In the genomic region with DNA sequence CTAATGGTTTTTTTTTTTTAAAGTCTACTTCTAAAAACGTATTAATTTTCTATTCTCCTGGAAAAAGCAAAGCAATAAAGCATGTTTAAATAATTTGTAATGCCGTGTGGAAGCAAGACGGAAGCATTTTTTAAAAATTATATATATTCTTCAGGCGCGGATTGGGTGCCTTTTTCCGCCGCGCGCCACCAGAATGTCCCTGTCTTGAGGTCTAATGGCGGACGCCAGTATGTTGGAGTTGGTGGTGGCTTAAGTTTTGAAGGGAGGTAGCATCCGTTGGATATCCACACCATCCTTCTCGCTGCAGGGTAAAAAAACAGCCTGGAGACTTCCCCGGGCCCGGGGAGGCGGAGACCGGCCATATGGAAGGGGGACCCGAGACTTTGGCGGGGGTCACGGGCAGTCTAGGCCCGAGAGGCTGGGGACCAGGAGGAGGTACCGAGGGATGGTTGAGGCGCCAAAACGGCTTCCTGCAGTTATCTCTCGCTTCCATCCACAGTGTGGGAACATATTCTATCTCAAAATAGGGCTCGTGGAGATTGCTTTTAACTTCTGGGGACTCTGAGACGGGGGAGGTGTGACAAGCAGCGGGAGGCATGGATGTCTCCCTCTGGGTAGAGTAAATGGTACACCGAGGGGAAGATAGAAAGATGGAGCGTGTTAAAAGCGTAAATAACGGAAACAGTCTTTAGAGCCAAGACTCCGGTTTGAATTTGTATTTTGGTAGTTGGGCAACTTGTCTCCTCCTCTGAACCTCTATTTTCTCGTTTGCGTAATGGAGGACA, we compare ENCODE assay signal across 8 cellular contexts. TPM values are rescaled to one million over a fixed set of nuclear protein-coding genes. Genes with fewer than 3 reads are reported as not detected.
A peak's percentile ranks its signal among the peaks of the same experiment; 100 is the strongest.
DNase-seq lines count a peak whose midpoint lies in the region; ATAC-seq and TF ChIP-seq lines count a peak whose summit lies in the region.

A gene (plus strand): TSS at position 196 of the 785 bp plus-strand sequence. CDS start 2,841 bp downstream, outside the sequence.

- H3K9me3 Mint-ChIP-seq in activated CD4-positive, alpha-beta memory T cell treated with anti-CD3 and anti-CD28 coated beads for 36 hours = no peaks in the 10 kb centered on the region

- H3K27me3 Mint-ChIP-seq in activated CD4-positive, alpha-beta memory T cell treated with anti-CD3 and anti-CD28 coated beads for 36 hours = no peaks in the 10 kb centered on the region

- H3K36me3 Mint-ChIP-seq in activated CD4-positive, alpha-beta memory T cell treated with anti-CD3 and anti-CD28 coated beads for 36 hours = peaks cover 45% of the 10 kb centered on the region

- CTCF ChIA-PET in A673 (lab: Charles Lee) = interaction anchor here (0.6 kb wide), 1 partner anchor 192 kb away, joined by 3 read pairs; no protein-coding TSS in a partner anchor
- CTCF ChIA-PET in activated CD4-positive, alpha-beta memory T cell treated with anti-CD3 and anti-CD28 coated beads for 36 hours (lab: Charles Lee) = interaction anchor here (0.6 to 1.9 kb wide), 5 partner anchors 15 to 177 kb away, joined by 3 to 7 read pairs (median 5); a partner anchor contains a TSS

- H3K4me3 Mint-ChIP-seq in activated CD4-positive, alpha-beta memory T cell treated with anti-CD3 and anti-CD28 coated beads for 36 hours = peak within 1 kb of the TSS; percentile 91

- BruUV-seq in A673 (replicated peaks; lab: Mats Ljungman, UMichigan) = no TSS peak

- H3K27ac Mint-ChIP-seq in activated CD4-positive, alpha-beta memory T cell treated with anti-CD3 and anti-CD28 coated beads for 36 hours = peak within 1 kb of the TSS; percentile 98

- H3K4me1 ChIP-seq in A673 (ENCODE audit: insufficient read depth, low read length, poor library complexity, severe bottlenecking) = peaks cover 32% of the 10 kb centered on the region
- H3K4me1 ChIP-seq in effector memory CD4-positive, alpha-beta T cell (ENCODE audit: control insufficient read depth, insufficient read depth, low read length, poor library complexity, severe bottlenecking) = peaks cover 36% of the 10 kb centered on the region

- intact Hi-C loops in A673 (cut with micrococcal nuclease; ENCODE audit: unreplicated experiment) = loop anchor here (2.0 to 10.0 kb wide), 3 partner anchors 131 to 237 kb away; a partner anchor contains a TSS
- intact Hi-C loops in activated CD4-positive, alpha-beta memory T cell treated with anti-CD3 and anti-CD28 coated beads for 36 hours (cut with micrococcal nuclease) = loop anchor here (1.0 to 2.0 kb wide), 7 partner anchors 69 to 272 kb away; a partner anchor contains a TSS

- no peaks in the 10 kb centered on the region for H3K9me3 ChIP-seq in A673 (ENCODE audit: low read depth, low read length, poor library complexity, severe bottlenecking)
- H3K9me3 ChIP-seq in effector memory CD4-positive, alpha-beta T cell (ENCODE audit: control insufficient read depth, low read length) = no peaks in the 10 kb centered on the region

- H3K27me3 ChIP-seq in A673 (replicated peaks; ENCODE audit: insufficient read depth, low read depth, low read length, poor library complexity) = no peaks in the 10 kb centered on the region
- no peaks in the 10 kb centered on the region for H3K27me3 ChIP-seq in effector memory CD4-positive, alpha-beta T cell (replicated peaks; ENCODE audit: control insufficient read depth, insufficient read depth, low read length, poor library complexity, severe bottlenecking)

- peaks cover 53% of the 10 kb centered on the region for H3K4me1 Mint-ChIP-seq in activated CD4-positive, alpha-beta memory T cell treated with anti-CD3 and anti-CD28 coated beads for 36 hours (ENCODE audit: low read depth)

- peak; percentile 83 for DNase-seq in A673 (ENCODE audit: low spot score)
- DNase-seq in NCI-H748 (lab: John Stamatoyannopoulos, UW; ENCODE audit: unreplicated experiment) = peak; percentile 78
- DNase-seq in activated CD4-positive, alpha-beta memory T cell treated with anti-CD3 and anti-CD28 coated beads for 36 hours = peak; percentile 77
- DNase-seq in effector memory CD4-positive, alpha-beta T cell = peak in 2 of 3 donors; percentile 64 to 70
- peak; percentile 81 for DNase-seq in medulla oblongata (ENCODE audit: extremely low spot score)
- DNase-seq in stimulated activated CD8-positive, alpha-beta memory T cell treated with anti-CD3 and anti-CD28 coated beads, Interleukin-12 subunit alpha, Interleukin-12 subunit beta, amount 100 ng/mL, for 24 hours (ENCODE audit: extremely low read depth) = peak; percentile 28

- peaks cover 34% of the 10 kb centered on the region for H3K36me3 ChIP-seq in A673 (ENCODE audit: insufficient read depth, low read length, poor library complexity, severe bottlenecking)
- peaks cover 18% of the 10 kb centered on the region for H3K36me3 ChIP-seq in effector memory CD4-positive, alpha-beta T cell (ENCODE audit: control insufficient read depth, insufficient read depth, low read length)

- ATAC-seq in GM18858 (IDR thresholded peaks at IDR 0.05; ENCODE audit: unreplicated experiment) (peak; percentile 22), HG03432 (IDR thresholded peaks at IDR 0.05; ENCODE audit: unreplicated experiment) (peak; percentile 61)

- POLR2A ChIA-PET in A673 (lab: Charles Lee; ENCODE audit: low non-redundant PET) = interaction anchor here (0.7 kb wide), 3 partner anchors 89 to 363 kb away, joined by 3 to 8 read pairs (median 3); no protein-coding TSS in a partner anchor
- POLR2A ChIA-PET in activated CD4-positive, alpha-beta memory T cell treated with anti-CD3 and anti-CD28 coated beads for 36 hours (lab: Charles Lee) = interaction anchor here (0.6 to 2.8 kb wide), 11 partner anchors 27 to 1416 kb away, joined by 3 to 18 read pairs (median 8); a partner anchor contains a TSS

- peak within 1 kb of the TSS; percentile 67 for H3K4me3 ChIP-seq in A673 (ENCODE audit: low read depth, low read length, poor library complexity, severe bottlenecking)
- peak within 1 kb of the TSS; percentile 95 for H3K4me3 ChIP-seq in effector memory CD4-positive, alpha-beta T cell (ENCODE audit: insufficient read depth, low read depth, low read length, poor library complexity, severe bottlenecking)

- peak within 1 kb of the TSS; percentile 93 for H3K27ac ChIP-seq in A673 (ENCODE audit: low read depth, low read length, poor library complexity, severe bottlenecking)
- peak within 1 kb of the TSS; percentile 96 for H3K27ac ChIP-seq in effector memory CD4-positive, alpha-beta T cell (ENCODE audit: insufficient read depth, low read length, poor library complexity, severe bottlenecking)

- TF ChIP-seq CTCF in A673 (conservative IDR thresholded peaks at IDR 0.05; ENCODE audit: low read depth, low read length) = no peak

RNA-seq across cellular contexts. Expression of the gene that starts here (rescaled TPM):
- 518 and 571 TPM in 2 replicates for total RNA-seq in A673 (2021)
- 100 to 1,000 TPM; 450 to 453 TPM for total RNA-seq in activated CD4-positive, alpha-beta memory T cell treated with anti-CD3 and anti-CD28 coated beads for 36 hours

Comparison
In these comparisons a context has a peak if more than half of its experiments do, and no peak if none do; other contexts are left out.
1. Peak in every context shown above with its lines: DNase-seq, ATAC-seq, H3K4me3 ChIP-seq and H3K27ac ChIP-seq.
2. DNase-seq: peak in every context shown above with its lines; median percentile 83 in A673; 81 in medulla oblongata; 78 in NCI-H748; 77 in activated CD4-positive, alpha-beta memory T cell treated with anti-CD3 and anti-CD28 coated beads for 36 hours; 67 in effector memory CD4-positive, alpha-beta T cell; 28 in stimulated activated CD8-positive, alpha-beta memory T cell treated with anti-CD3 and anti-CD28 coated beads, Interleukin-12 subunit alpha, Interleukin-12 subunit beta, amount 100 ng/mL, for 24 hours.